ENCODE assay signal across 17 cellular contexts in genomic region chr9:75096796-75097195, GRCh38. TPM values are rescaled to one million over a fixed set of nuclear protein-coding genes. Genes with fewer than 3 reads are reported as not detected.
DNase-seq lines count a peak whose midpoint lies in the region; ATAC-seq and TF ChIP-seq lines count a peak whose summit lies in the region.
"Had no signal": no experiment of that assay in that cellular context is flagged by ENCODE, and none has a peak within 500 bp of the region (broad histone marks: within the 10 kb centered on the region; RNA-seq: fewer than 3 reads in every experiment).

No MANE protein-coding gene starts in this region.

- BruUV-seq in A673 (replicated peaks; lab: Mats Ljungman, UMichigan), result no TSS peak

- no peaks in the 10 kb centered on the region for H3F3A ChIP-seq in smooth muscle cell (ENCODE audit: low read depth)

- TF ChIP-seq CTCF in fibroblast of villous mesenchyme (IDR thresholded peaks at IDR 0.05; ENCODE audit: insufficient read depth, low read depth, low read length) (no peak), smooth muscle cell (IDR thresholded peaks at IDR 0.05; ENCODE audit: borderline replicate concordance, insufficient read depth, poor library complexity, severe bottlenecking) (no peak), A673 (conservative IDR thresholded peaks at IDR 0.05; ENCODE audit: low read depth, low read length) (no peak)

- H4K20me1 ChIP-seq in smooth muscle cell (ENCODE audit: low read depth), result peaks cover 85% of the 10 kb centered on the region

- H3K4me1 Mint-ChIP-seq in CD8-positive, alpha-beta memory T cell, result peaks cover 72 to 92% (median 86%) of the 10 kb centered on the region in 3 donors

- H3K4me1 ChIP-seq in CD8-positive, alpha-beta memory T cell (ENCODE audit: insufficient read depth, low read length), result peaks cover 67% of the 10 kb centered on the region
- H3K4me1 ChIP-seq in smooth muscle cell (ENCODE audit: low read depth) (peaks cover 9% of the 10 kb centered on the region), A673 (ENCODE audit: insufficient read depth, low read length, poor library complexity, severe bottlenecking) (no peaks in the 10 kb centered on the region)
- H3K4me1 ChIP-seq: Caco-2 had no signal

- peak overlapping the region in 6 of 8 donors; percentile 59 to 86 (median 72) for H3K27ac Mint-ChIP-seq in CD8-positive, alpha-beta memory T cell

- WGBS in smooth muscle cell (ENCODE audit: low lambda C conversion rate), result 70% methylated on average over 4 of the region's 4 CpGs

- intact Hi-C loops in A673 (cut with micrococcal nuclease; ENCODE audit: unreplicated experiment), result no loop called here

- H3K27me3 ChIP-seq in CD8-positive, alpha-beta memory T cell (ENCODE audit: insufficient read depth, low read length, poor library complexity, severe bottlenecking), result no peaks in the 10 kb centered on the region
- H3K27me3 ChIP-seq in smooth muscle cell (ENCODE audit: low read depth) (no peaks in the 10 kb centered on the region), A673 (replicated peaks; ENCODE audit: insufficient read depth, low read depth, low read length, poor library complexity) (peaks cover 7% of the 10 kb centered on the region)
- H3K27me3 ChIP-seq: BLaER1, SJSA1 had no signal

- no peak overlapping the region for H2AFZ ChIP-seq in smooth muscle cell (ENCODE audit: low read depth)

- peak; percentile 32; the same call in 1 of the 3 replicates for ATAC-seq in SK-N-SH treated with all-trans-retinoic acid at 6 μM for 48 hours
- ATAC-seq: HCT116, PC-3 had no signal

- no peaks in the 10 kb centered on the region for H3K9me3 Mint-ChIP-seq in CD8-positive, alpha-beta memory T cell

- no peak overlapping the region for H3K27ac ChIP-seq in CD8-positive, alpha-beta memory T cell (ENCODE audit: low read depth, low read length)
- H3K27ac ChIP-seq in smooth muscle cell (ENCODE audit: low read depth) (no peak overlapping the region), A673 (ENCODE audit: low read depth, low read length, poor library complexity, severe bottlenecking) (no peak overlapping the region)
- H3K27ac ChIP-seq: BLaER1, SJSA1 had no signal

- H3K4me2 ChIP-seq in smooth muscle cell, result peak overlapping the region; percentile 19
- H3K4me2 ChIP-seq: BLaER1 had no signal

- CTCF ChIA-PET in CD8-positive, alpha-beta memory T cell (lab: Charles Lee), result no interaction called here
- CTCF ChIA-PET in A673 (lab: Charles Lee), result no interaction called here

- no peak for DNase-seq in CD8-positive, alpha-beta memory T cell
- DNase-seq in fibroblast of villous mesenchyme (ENCODE audit: low read depth), result peak; percentile 55
- DNase-seq in smooth muscle cell (lab: John Stamatoyannopoulos, UW; ENCODE audit: unreplicated experiment), result no peak
- no peak for DNase-seq in A673 (ENCODE audit: low spot score)
- DNase-seq in erythroblast (lab: John Stamatoyannopoulos, UW), result no peak
- no peak for DNase-seq in NK-92 (lab: John Stamatoyannopoulos, UW; ENCODE audit: unreplicated experiment)
- DNase-seq in EL, result no peak
- DNase-seq: Caco-2, DMS53, NCI-H1436, NCI-H2081, NCI-H69, PC-3 had no signal

- H3K36me3 ChIP-seq in CD8-positive, alpha-beta memory T cell (ENCODE audit: insufficient read depth, low read length), result peaks cover 7% of the 10 kb centered on the region
- H3K36me3 ChIP-seq in smooth muscle cell (ENCODE audit: low read depth) (no peaks in the 10 kb centered on the region), A673 (ENCODE audit: insufficient read depth, low read length, poor library complexity, severe bottlenecking) (no peaks in the 10 kb centered on the region)
- H3K36me3 ChIP-seq: SJSA1 had no signal

- no peak overlapping the region for H3K9ac ChIP-seq in smooth muscle cell (ENCODE audit: low read depth)
- H3K9ac ChIP-seq: BLaER1 had no signal

- TF ChIP-seq POLR2A in erythroblast (IDR thresholded peaks at IDR 0.05; ENCODE audit: low read length), result no peak

- peaks cover 0 to 40% (median 8%) of the 10 kb centered on the region in 3 donors for H3K36me3 Mint-ChIP-seq in CD8-positive, alpha-beta memory T cell

- POLR2A ChIA-PET in CD8-positive, alpha-beta memory T cell (lab: Charles Lee), result no interaction called here
- POLR2A ChIA-PET in A673 (lab: Charles Lee; ENCODE audit: low non-redundant PET), result no interaction called here

- H3K4me3 ChIP-seq in CD8-positive, alpha-beta memory T cell (ENCODE audit: low read length), result no peak overlapping the region
- no peak overlapping the region for H3K4me3 ChIP-seq in fibroblast of villous mesenchyme (ENCODE audit: low read depth, low read length)
- H3K4me3 ChIP-seq in smooth muscle cell, result no peak overlapping the region
- no peak overlapping the region for H3K4me3 ChIP-seq in A673 (ENCODE audit: low read depth, low read length, poor library complexity, severe bottlenecking)
- H3K4me3 ChIP-seq: BLaER1, SJSA1 had no signal

- H3K27me3 Mint-ChIP-seq in CD8-positive, alpha-beta memory T cell, result no peaks in the 10 kb centered on the region

- H3K4me3 Mint-ChIP-seq in CD8-positive, alpha-beta memory T cell, result peak overlapping the region in 1 of 7 donors; percentile 35

- H3K9me3 ChIP-seq in CD8-positive, alpha-beta memory T cell (ENCODE audit: low read length), result no peaks in the 10 kb centered on the region
- H3K9me3 ChIP-seq in smooth muscle cell (replicated peaks; ENCODE audit: low read depth) (no peaks in the 10 kb centered on the region), A673 (ENCODE audit: low read depth, low read length, poor library complexity, severe bottlenecking) (no peaks in the 10 kb centered on the region)
- H3K9me3 ChIP-seq: BLaER1, Caco-2, SJSA1 had no signal

- peaks cover 76% of the 10 kb centered on the region for H3K79me2 ChIP-seq in smooth muscle cell (ENCODE audit: low read depth)

TF ChIP-seq in SK-N-SH treated with all-trans-retinoic acid at 6 μM for 48 hours, 23 proteins besides CTCF, POLR2A, EP300 and RAD21:
- TF ChIP-seq ISL1 (CRISPR knock-in tag; IDR thresholded peaks at IDR 0.05), result no peak
- TF ChIP-seq ZFP30 (CRISPR knock-in tag; IDR thresholded peaks at IDR 0.05), result no peak
- TF ChIP-seq CSRNP3 (CRISPR knock-in tag; IDR thresholded peaks at IDR 0.05), result no peak
- no peak for TF ChIP-seq TCF4 (CRISPR knock-in tag; IDR thresholded peaks at IDR 0.05; ENCODE audit: borderline replicate concordance)
- TF ChIP-seq TSHZ2 (CRISPR knock-in tag; IDR thresholded peaks at IDR 0.05), result no peak
- no peak for TF ChIP-seq ZC3H10 (CRISPR knock-in tag; IDR thresholded peaks at IDR 0.05)
- TF ChIP-seq OSR1 (CRISPR knock-in tag; IDR thresholded peaks at IDR 0.05), result no peak
- TF ChIP-seq CREB5 (CRISPR knock-in tag; IDR thresholded peaks at IDR 0.05; ENCODE audit: low read depth), result no peak

RNA-seq across cellular contexts. Expression of gene OSTF1, which starts 8.5 kb away (rescaled TPM):
- 10 to 100 TPM; 71.9 to 76.0 TPM for total RNA-seq in CD8-positive, alpha-beta memory T cell
- 170 TPM for polyA plus RNA-seq in CD8-positive, alpha-beta memory T cell
- total RNA-seq in fibroblast of villous mesenchyme, result 30.6 and 31.1 TPM in 2 replicates
- total RNA-seq in smooth muscle cell, result 41.5 and 44.5 TPM in 2 replicates
- 40.6 and 44.2 TPM in 2 replicates for polyA plus RNA-seq in smooth muscle cell
- 1.2 and 2.3 TPM in 2 replicates for total RNA-seq in A673 (2021)

RNA-seq across cellular contexts. Expression of gene NMRK1, which starts 8.8 kb away (rescaled TPM):
- total RNA-seq in CD8-positive, alpha-beta memory T cell, result 10 to 100 TPM; 14.1 to 14.6 TPM
- 48.4 TPM for polyA plus RNA-seq in CD8-positive, alpha-beta memory T cell
- total RNA-seq in fibroblast of villous mesenchyme (8.6 and 11.9 TPM in 2 replicates), smooth muscle cell (12.3 and 20.4 TPM in 2 replicates), A673 (2021) (0.67 and 0.70 TPM in 2 replicates)
- 14.1 and 16.4 TPM in 2 replicates for polyA plus RNA-seq in smooth muscle cell
